Comparison of ENCODE assay signal across 12 cellular contexts in the genomic region with DNA sequence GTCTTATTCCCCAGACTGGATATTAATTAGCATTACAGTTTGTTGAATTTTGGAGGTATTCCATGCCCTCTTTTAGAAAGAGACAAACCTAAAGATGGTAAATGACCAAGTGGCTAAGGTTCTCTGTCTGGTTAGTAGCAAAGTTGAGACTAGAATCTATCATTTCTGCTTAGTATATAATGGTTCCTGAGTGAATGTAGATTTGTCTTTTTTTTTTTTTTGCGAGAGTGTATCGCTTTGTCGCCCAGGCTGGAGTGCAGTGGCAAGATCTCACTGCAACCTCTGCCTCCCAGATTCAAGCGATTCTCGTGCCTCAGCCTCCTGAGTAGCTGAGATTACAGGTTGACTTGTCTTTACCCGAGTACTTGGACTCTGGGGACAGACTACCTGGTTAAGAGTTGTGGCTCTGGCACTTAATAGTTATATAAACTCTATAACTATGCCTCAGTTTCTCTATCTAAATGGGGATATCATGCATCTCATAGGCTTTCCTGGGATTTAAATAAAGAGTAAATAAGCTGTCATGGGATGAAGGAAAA. TPM values are rescaled to one million over a fixed set of nuclear protein-coding genes. Genes with fewer than 3 reads are reported as not detected.
DNase-seq lines count a peak whose midpoint lies in the region; ATAC-seq, FAIRE-seq and TF ChIP-seq lines count a peak whose summit lies in the region.
"Had no signal": no experiment of that assay in that cellular context is flagged by ENCODE, and none has a peak within 500 bp of the region (broad histone marks: within the 10 kb centered on the region; RNA-seq: fewer than 3 reads in every experiment).

No MANE protein-coding gene starts in this region.

- H3K9me3 Mint-ChIP-seq in activated T-cell treated with anti-CD3 and anti-CD28 coated beads, Interleukin-2, amount 50 U/mL, for 24 hours = no peaks in the 10 kb centered on the region

- CTCF ChIA-PET in PC-3 (lab: Charles Lee) = interaction anchor here (0.7 kb wide), 1 partner anchor 56 kb away, joined by 3 read pairs; no protein-coding TSS in a partner anchor
- CTCF ChIA-PET in endothelial cell of umbilical vein (lab: Charles Lee) = interaction anchor here (0.7 to 1.9 kb wide), 3 partner anchors 19 to 91 kb away, joined by 3 to 4 read pairs (median 4); no protein-coding TSS in a partner anchor

- WGBS in psoas muscle, 3 donors = 63 to 75% (median 64%) methylated on average over 6 of the region's 6 CpGs

- H4K20me1 ChIP-seq in PC-3 (ENCODE audit: low read length) = peaks cover 19% of the 10 kb centered on the region; the same call in 1 of the 2 replicates
- H4K20me1 ChIP-seq in endothelial cell of umbilical vein (replicated peaks; ENCODE audit: control insufficient read depth, extremely low read depth, insufficient read depth, low read length) = no peaks in the 10 kb centered on the region

- H3K27me3 Mint-ChIP-seq in activated T-cell treated with anti-CD3 and anti-CD28 coated beads, Interleukin-2, amount 50 U/mL, for 24 hours = no peaks in the 10 kb centered on the region

- dilution Hi-C loops in endothelial cell of umbilical vein (cut with MboI; ENCODE audit: extremely low pct_ligation_motif_present, low sequenced_read_pairs) = no loop called here

- H3K79me2 ChIP-seq in PC-3 (ENCODE audit: low read length) (peaks cover 77% of the 10 kb centered on the region), endothelial cell of umbilical vein (ENCODE audit: control insufficient read depth, insufficient read depth, low read length) (peaks cover 74% of the 10 kb centered on the region)

- H3K4me2 ChIP-seq in PC-3 (ENCODE audit: low read length) (peak overlapping the region; percentile 81), endothelial cell of umbilical vein (ENCODE audit: insufficient read depth, low read length) (peak overlapping the region; percentile 95)

- no peaks in the 10 kb centered on the region for H3K9me1 ChIP-seq in endothelial cell of umbilical vein (replicated peaks; ENCODE audit: control insufficient read depth, extremely low read depth, insufficient read depth, low read length)

- H3F3A ChIP-seq in PC-3 (ENCODE audit: low read length, unreplicated experiment) = no peaks in the 10 kb centered on the region

- TF ChIP-seq CTCF in PC-3 (conservative IDR thresholded peaks at IDR 0.05; ENCODE audit: low read depth, low read length) (no peak), endothelial cell of umbilical vein (IDR thresholded peaks at IDR 0.05; ENCODE audit: extremely low read depth in 1 of 2, insufficient read depth in 1 of 2, low read depth in 1 of 2, low read length in 2 of 2) (no peak), psoas muscle (IDR thresholded peaks at IDR 0.05) (no peak)

- BruUV-seq in PC-3 (replicated peaks; lab: Mats Ljungman, UMichigan) (no TSS peak), endothelial cell of umbilical vein (replicated peaks; lab: Mats Ljungman, UMichigan) (no TSS peak)

- H3K9ac ChIP-seq in PC-3 (ENCODE audit: low read length) (peak overlapping the region; percentile 98; the same call in 1 of the 2 replicates), endothelial cell of umbilical vein (replicated peaks; ENCODE audit: extremely low read depth, insufficient read depth, low read length) (no peak overlapping the region)

- peaks cover 38% of the 10 kb centered on the region for H3K36me3 Mint-ChIP-seq in activated T-cell treated with anti-CD3 and anti-CD28 coated beads, Interleukin-2, amount 50 U/mL, for 24 hours (ENCODE audit: low read depth)

- TF ChIP-seq POLR2A in endothelial cell of umbilical vein (IDR thresholded peaks at IDR 0.05; ENCODE audit: low read depth, low read length) = no peak

- peaks cover 18% of the 10 kb centered on the region; the same call in 1 of the 2 replicates for H3K4me1 ChIP-seq in PC-3 (ENCODE audit: insufficient read depth, low read length)
- H3K4me1 ChIP-seq in endothelial cell of umbilical vein (ENCODE audit: control insufficient read depth, extremely low read depth, insufficient read depth, low read length) = peaks cover 28% of the 10 kb centered on the region
- peaks cover 43% of the 10 kb centered on the region for H3K4me1 ChIP-seq in psoas muscle

- POLR2A ChIA-PET in PC-3 (lab: Charles Lee; ENCODE audit: unreplicated experiment) (no interaction called here), endothelial cell of umbilical vein (lab: Charles Lee) (no interaction called here)

- H3K27me3 ChIP-seq in PC-3 (ENCODE audit: low read length) (no peaks in the 10 kb centered on the region), endothelial cell of umbilical vein (ENCODE audit: control insufficient read depth in 2 of 2, insufficient read depth in 2 of 2, low read length in 2 of 2) (no peaks in the 10 kb centered on the region), psoas muscle (ENCODE audit: insufficient read depth in 3 of 3, low read length in 2 of 3) (no peaks in the 10 kb centered on the region)

- H2AFZ ChIP-seq in PC-3 (ENCODE audit: low read length) = no peak overlapping the region
- no peak overlapping the region for H2AFZ ChIP-seq in endothelial cell of umbilical vein (ENCODE audit: low read depth, low read length)

- H3K9me2 ChIP-seq in PC-3 (replicated peaks; ENCODE audit: low read length) = no peaks in the 10 kb centered on the region

- H3K4me1 Mint-ChIP-seq in activated T-cell treated with anti-CD3 and anti-CD28 coated beads, Interleukin-2, amount 50 U/mL, for 24 hours (ENCODE audit: low read depth) = peaks cover 60% of the 10 kb centered on the region

- peak overlapping the region; percentile 78 for H3K27ac Mint-ChIP-seq in activated T-cell treated with anti-CD3 and anti-CD28 coated beads, Interleukin-2, amount 50 U/mL, for 24 hours

- ATAC-seq in PC-3 = no peak
- ATAC-seq in psoas muscle = no peak
- no peak for ATAC-seq in GM21447 (IDR thresholded peaks at IDR 0.05; ENCODE audit: unreplicated experiment)

- intact Hi-C loops in PC-3 (cut with micrococcal nuclease) = loop anchor here (10.0 kb wide), 2 partner anchors 179 to 249 kb away; a partner anchor contains a TSS
- intact Hi-C loops in endothelial cell of umbilical vein (cut with micrococcal nuclease) = loop anchor here (5.0 kb wide), 2 partner anchors 34 to 251 kb away; a partner anchor contains a TSS
- intact Hi-C loops in psoas muscle (cut with DNase I) = loop anchor here in 1 of 2 donors (5.0 kb wide), 1 partner anchor 121 kb away; a partner anchor contains a TSS

- H3K36me3 ChIP-seq in PC-3 (ENCODE audit: low read depth, low read length) (no peaks in the 10 kb centered on the region), endothelial cell of umbilical vein (ENCODE audit: control insufficient read depth in 2 of 2, extremely low read depth in 1 of 2, insufficient read depth in 2 of 2, low read length in 2 of 2) (no peaks in the 10 kb centered on the region), psoas muscle (ENCODE audit: insufficient read depth in 1 of 2, low read depth in 1 of 2) (no peaks in the 10 kb centered on the region)

- no peak for FAIRE-seq in endothelial cell of umbilical vein (lab: Jason Lieb, UNC)
- FAIRE-seq: islet of Langerhans had no signal

- H3K27ac ChIP-seq in PC-3 (ENCODE audit: low read length) (no peak overlapping the region), endothelial cell of umbilical vein (ENCODE audit: insufficient read depth, low read depth, low read length) (no peak overlapping the region), psoas muscle (peak overlapping the region; percentile 19)

- H3K9me3 ChIP-seq in PC-3 (ENCODE audit: low read length) (no peaks in the 10 kb centered on the region), endothelial cell of umbilical vein (replicated peaks; ENCODE audit: control insufficient read depth, insufficient read depth, low read length) (no peaks in the 10 kb centered on the region), psoas muscle (no peaks in the 10 kb centered on the region)

- peak overlapping the region; percentile 89 for H3K4me3 ChIP-seq in PC-3 (ENCODE audit: low read length)
- no peak overlapping the region for H3K4me3 ChIP-seq in endothelial cell of umbilical vein (replicated peaks in 1 of 3; ENCODE audit: insufficient read depth in 1 of 3, low read depth in 1 of 3, low read length in 3 of 3)
- peak overlapping the region; percentile 98 for H3K4me3 ChIP-seq in psoas muscle

- H3K4me3 Mint-ChIP-seq in activated T-cell treated with anti-CD3 and anti-CD28 coated beads, Interleukin-2, amount 50 U/mL, for 24 hours = peak overlapping the region; percentile 95

- no peak for DNase-seq in activated T-cell treated with anti-CD3 and anti-CD28 coated beads, Interleukin-2, amount 50 U/mL, for 24 hours
- no peak for DNase-seq in activated T-cell treated with anti-CD3 and anti-CD28 coated beads, Interleukin-2, amount 50 U/mL, for 1 hour
- DNase-seq in PC-3 (no peak), endothelial cell of umbilical vein (ENCODE audit: low read depth, low spot score) (no peak), psoas muscle (no peak), occipital lobe (lab: John Stamatoyannopoulos, UW) (no peak)
- DNase-seq in stimulated activated CD4-positive, alpha-beta T cell treated with anti-CD3 and anti-CD28 coated beads, Interleukin-4, amount 100 ng/mL, for 1 hour = no peak
- DNase-seq: AML-193, cortex of kidney, Kasumi-1 had no signal

RNA-seq across cellular contexts. Expression of a gene that starts 2.7 kb away (rescaled TPM):
- 9.8 and 11.3 TPM in 2 replicates for total RNA-seq in PC-3 (2014; rRNA removed)
- total RNA-seq in endothelial cell of umbilical vein = 24.1 and 26.1 TPM in 2 replicates
- 5.7 and 8.6 TPM in 2 replicates for polyA plus RNA-seq in endothelial cell of umbilical vein
- polyA plus RNA-seq in endothelial cell of umbilical vein (2011; cell fraction: cytosol; rRNA removed) = 5.0 and 6.3 TPM in 2 replicates
- polyA plus RNA-seq in endothelial cell of umbilical vein (2011; cell fraction: nucleus; rRNA removed) = 47.8 and 69.0 TPM in 2 replicates
- 13.2 and 17.7 TPM in 2 replicates for polyA plus RNA-seq in endothelial cell of umbilical vein (2012)
- polyA minus RNA-seq in endothelial cell of umbilical vein = 11.5 and 12.8 TPM in 2 replicates
- polyA minus RNA-seq in endothelial cell of umbilical vein (2011; cell fraction: cytosol; rRNA and poly(A)+ RNA removed) = 8.8 TPM
- 38.2 and 45.8 TPM in 2 replicates for polyA minus RNA-seq in endothelial cell of umbilical vein (2011; cell fraction: nucleus; rRNA and poly(A)+ RNA removed)
- 10 to 100 TPM in 1 of 4 donors, 1 to 10 TPM in 3; 6.8 to 22.3 (median 8.3) TPM for total RNA-seq in psoas muscle
- polyA plus RNA-seq in psoas muscle = 10 to 100 TPM in 1 of 3 donors, 1 to 10 TPM in 2; 3.5 to 12.2 (median 8.1) TPM
- 56.9 TPM for total RNA-seq in occipital lobe

RNA-seq across cellular contexts. Expression of a gene that starts 50.4 kb away (rescaled TPM):
- total RNA-seq in PC-3 (2014; rRNA removed) = 4.7 and 8.2 TPM in 2 replicates
- 13.3 and 16.3 TPM in 2 replicates for total RNA-seq in endothelial cell of umbilical vein
- polyA plus RNA-seq in endothelial cell of umbilical vein = 6.5 and 8.0 TPM in 2 replicates
- polyA plus RNA-seq in endothelial cell of umbilical vein (2011; cell fraction: cytosol; rRNA removed) = 7.7 and 8.5 TPM in 2 replicates
- polyA plus RNA-seq in endothelial cell of umbilical vein (2011; cell fraction: nucleus; rRNA removed) = 43.1 and 52.4 TPM in 2 replicates
- polyA plus RNA-seq in endothelial cell of umbilical vein (2012) = 11.9 and 15.6 TPM in 2 replicates
- 6.4 and 11.2 TPM in 2 replicates for polyA minus RNA-seq in endothelial cell of umbilical vein
- 7.9 TPM for polyA minus RNA-seq in endothelial cell of umbilical vein (2011; cell fraction: cytosol; rRNA and poly(A)+ RNA removed)
- polyA minus RNA-seq in endothelial cell of umbilical vein (2011; cell fraction: nucleus; rRNA and poly(A)+ RNA removed) = 15.9 and 25.5 TPM in 2 replicates
- total RNA-seq in psoas muscle = 10 to 100 TPM in 2 of 4 donors, 1 to 10 TPM in 2; 8.7 to 14.2 (median 11.1) TPM
- 10 to 100 TPM; 12.5 to 29.6 (median 16.0) TPM for polyA plus RNA-seq in psoas muscle
- 21.2 TPM for total RNA-seq in occipital lobe

Comparison
In these comparisons a context has a peak if more than half of its experiments do, and no peak if none do; other contexts are left out.
1. H3K4me3 ChIP-seq: peak in PC-3 (single experiment) and psoas muscle (single experiment); none in endothelial cell of umbilical vein (0 of 3).